ENCODE assay signal across 10 cellular contexts in genomic region chr1:204406621-204407020, GRCh38. TPM values are rescaled to one million over a fixed set of nuclear protein-coding genes. Genes with fewer than 3 reads are reported as not detected.
DNase-seq lines count a peak whose midpoint lies in the region; ATAC-seq and TF ChIP-seq lines count a peak whose summit lies in the region.
"Had no signal": no experiment of that assay in that cellular context is flagged by ENCODE, and none has a peak within 500 bp of the region (broad histone marks: within the 10 kb centered on the region; RNA-seq: fewer than 3 reads in every experiment).

No MANE protein-coding gene starts in this region.

- no peaks in the 10 kb centered on the region for H3K9me3 ChIP-seq in right lobe of liver
- H3K9me3 ChIP-seq in transverse colon: no peaks in the 10 kb centered on the region
- H3K9me3 ChIP-seq in Peyer's patch: no peaks in the 10 kb centered on the region

- H3K27me3 Mint-ChIP-seq in activated T-cell treated with anti-CD3 and anti-CD28 coated beads, Interleukin-2, amount 50 U/mL, for 72 hours (ENCODE audit: low read depth): no peaks in the 10 kb centered on the region

- H3K27ac Mint-ChIP-seq in activated T-cell treated with anti-CD3 and anti-CD28 coated beads, Interleukin-2, amount 50 U/mL, for 72 hours: peak overlapping the region; percentile 99

- no peak for TF ChIP-seq EP300 in transverse colon (IDR thresholded peaks at IDR 0.05; ENCODE audit: low read depth)

- H3K27ac ChIP-seq in right lobe of liver (no peak overlapping the region), transverse colon (peak overlapping the region; percentile 11 to 100 (median 21)), Peyer's patch (no peak overlapping the region)

- no peaks in the 10 kb centered on the region for H3K27me3 ChIP-seq in right lobe of liver
- no peaks in the 10 kb centered on the region for H3K27me3 ChIP-seq in transverse colon
- no peaks in the 10 kb centered on the region for H3K27me3 ChIP-seq in Peyer's patch

- TF ChIP-seq POLR2A in right lobe of liver (IDR thresholded peaks at IDR 0.05): no peak
- no peak for TF ChIP-seq POLR2A in transverse colon (IDR thresholded peaks at IDR 0.05)
- TF ChIP-seq POLR2A in Peyer's patch (IDR thresholded peaks at IDR 0.05): no peak

- peak overlapping the region; percentile 92 to 99 for H3K4me3 Mint-ChIP-seq in activated T-cell treated with anti-CD3 and anti-CD28 coated beads, Interleukin-2, amount 50 U/mL, for 72 hours

- no peak for DNase-seq in activated T-cell treated with anti-CD3 and anti-CD28 coated beads, Interleukin-2, amount 50 U/mL, for 72 hours
- DNase-seq in activated T-cell treated with anti-CD3 and anti-CD28 coated beads, Interleukin-2, amount 50 U/mL, for 48 hours: no peak
- DNase-seq in astrocyte of the cerebellum (ENCODE audit: low read depth): no peak
- DNase-seq in right lobe of liver: no peak
- no peak for DNase-seq in transverse colon
- no peak for DNase-seq in foreskin melanocyte
- no peak for DNase-seq in HCEC 1CT
- DNase-seq in Peyer's patch: no peak
- DNase-seq: NCI-H524; stimulated activated CD4-positive, alpha-beta T cell treated with anti-CD3 and anti-CD28 coated beads, Interleukin-1b, Interleukin-23, amount 100 ng/mL, for 48 hours had no signal

- intact Hi-C loops in right lobe of liver (cut with DNase I): no loop called here
- intact Hi-C loops in transverse colon (cut with DNase I; ENCODE audit: low total_unique reads): no loop called here

- peak overlapping the region; percentile 83 for H3K4me3 ChIP-seq in astrocyte of the cerebellum (ENCODE audit: low read depth, low read length)
- H3K4me3 ChIP-seq in right lobe of liver: peak overlapping the region; percentile 62 to 88 (median 75)
- peak overlapping the region in 3 of 4 donors; percentile 73 to 94 (median 92) for H3K4me3 ChIP-seq in transverse colon
- peak overlapping the region in 2 of 4 donors; percentile 68 to 82 for H3K4me3 ChIP-seq in Peyer's patch

- H3K36me3 ChIP-seq in right lobe of liver (peaks cover 5 to 46% (median 15%) of the 10 kb centered on the region in 4 donors), transverse colon (peaks cover 0 to 30% (median 14%) of the 10 kb centered on the region in 4 donors), Peyer's patch (peaks cover 0 to 46% (median 0%) of the 10 kb centered on the region in 3 donors)

- H3K4me1 Mint-ChIP-seq in activated T-cell treated with anti-CD3 and anti-CD28 coated beads, Interleukin-2, amount 50 U/mL, for 72 hours (ENCODE audit: low read depth): peaks cover 40% of the 10 kb centered on the region

- TF ChIP-seq CTCF in astrocyte of the cerebellum (IDR thresholded peaks at IDR 0.05; ENCODE audit: low read depth, low read length, missing control alignments): no peak
- no peak for TF ChIP-seq CTCF in right lobe of liver (IDR thresholded peaks at IDR 0.05)
- no peak for TF ChIP-seq CTCF in transverse colon (IDR thresholded peaks at IDR 0.05)
- TF ChIP-seq CTCF in Peyer's patch (IDR thresholded peaks at IDR 0.05): no peak

- in situ Hi-C loops in astrocyte of the cerebellum (cut with HindIII; ENCODE audit: low sequenced_read_pairs): no loop called here
- in situ Hi-C loops in transverse colon (cut with MboI; ENCODE audit: low pct_ligation_motif_present in 1 of 4, low pct_unique_long_range_greater_than_20kb in 1 of 4, low sequenced_read_pairs in 3 of 4): no loop called here

- ATAC-seq in activated T-cell treated with anti-CD3 and anti-CD28 coated beads, Interleukin-2, amount 50 U/mL, for 72 hours (replicated peaks in 1 of 2): no peak
- no peak for ATAC-seq in right lobe of liver

- 35% methylated on average over 4 of the region's 4 CpGs for WGBS in right lobe of liver (ENCODE audit: insufficient coverage, low coverage, low lambda C conversion rate, missing lambda C conversion rate)
- WGBS in transverse colon (ENCODE audit: low coverage in 1 of 2), 2 donors: 42 to 51% methylated on average over 4 of the region's 4 CpGs

- peaks cover 33 to 58% of the 10 kb centered on the region in 2 donors for H3K36me3 Mint-ChIP-seq in activated T-cell treated with anti-CD3 and anti-CD28 coated beads, Interleukin-2, amount 50 U/mL, for 72 hours (ENCODE audit: insufficient read depth in 2 of 2)

- H3K4me1 ChIP-seq in right lobe of liver: peaks cover 0 to 17% (median 0%) of the 10 kb centered on the region in 4 donors
- peaks cover 19 to 35% (median 30%) of the 10 kb centered on the region in 4 donors for H3K4me1 ChIP-seq in transverse colon
- peaks cover 0 to 25% (median 0%) of the 10 kb centered on the region in 4 donors for H3K4me1 ChIP-seq in Peyer's patch

- H3K9me3 Mint-ChIP-seq in activated T-cell treated with anti-CD3 and anti-CD28 coated beads, Interleukin-2, amount 50 U/mL, for 72 hours: no peaks in the 10 kb centered on the region

RNA-seq across cellular contexts. Expression of gene PPP1R15B, which starts 5.0 kb away (rescaled TPM):
- 10 to 100 TPM; 82.9 to 94.2 TPM for total RNA-seq in activated T-cell treated with anti-CD3 and anti-CD28 coated beads, Interleukin-2, amount 50 U/mL, for 72 hours
- total RNA-seq in right lobe of liver (10 to 100 TPM; 28.6 to 43.6 (median 34.3) TPM), transverse colon (10 to 100 TPM; 30.8 to 74.2 (median 54.5) TPM), Peyer's patch (10 to 100 TPM; 33.8 to 90.5 (median 72.3) TPM)

RNA-seq across cellular contexts. Expression of gene PLEKHA6, which starts 46.9 kb away (rescaled TPM):
- 1 to 10 TPM in 1 of 2 donors, under 1 TPM in 1; 0.31 to 3.4 TPM for total RNA-seq in activated T-cell treated with anti-CD3 and anti-CD28 coated beads, Interleukin-2, amount 50 U/mL, for 72 hours
- total RNA-seq in right lobe of liver (10 to 100 TPM; 16.6 to 31.1 (median 22.1) TPM), transverse colon (100 to 1,000 TPM in 1 of 4 donors, 10 to 100 TPM in 3; 58.7 to 209 (median 97.9) TPM), Peyer's patch (10 to 100 TPM; 57.3 to 91.6 (median 70.2) TPM)

Comparison
In these comparisons a context has a peak if more than half of its experiments do, and no peak if none do; other contexts are left out.
1. H3K27ac ChIP-seq: peak in transverse colon (4 of 4); none in right lobe of liver (0 of 3) and Peyer's patch (0 of 4).
2. RNA of gene PLEKHA6, which starts 46.9 kb away (total RNA-seq): 58.7 to 209 TPM in transverse colon, 57.3 to 91.6 TPM in Peyer's patch and 16.6 to 31.1 TPM in right lobe of liver; 0.31 to 3.4 TPM in activated T-cell treated with anti-CD3 and anti-CD28 coated beads, Interleukin-2, amount 50 U/mL, for 72 hours; every median in the first group is over 4 times any median in the second.